Comparison of ENCODE assay signal across 8 cellular contexts in genomic region chr2:142952018-142952417, GRCh38.
"Had no signal": no experiment of that assay in that cellular context is flagged by ENCODE, and none has a peak within 500 bp of the region (broad histone marks: within the 10 kb centered on the region; RNA-seq: fewer than 3 reads in every experiment).

No MANE protein-coding gene starts in this region.

- ATAC-seq: GM23338, K562 had no signal

- H3K27ac Mint-ChIP-seq: GM23338, H9 had no signal

- H3K4me2 ChIP-seq: GM23338 had no signal

- DNase-seq: H9, HCEC 1CT, KG1 had no signal

- H3K4me3 Mint-ChIP-seq: GM23338, H9 had no signal

- H3K4me1 Mint-ChIP-seq: H9 had no signal

- H2AFZ ChIP-seq: GM23338 had no signal

- FAIRE-seq: H1, H54, HTR-8/SVneo, K562 had no signal

- H3K4me3 ChIP-seq: GM23338, K562 had no signal
